Comparison of ENCODE assay signal across 8 cellular contexts in the genomic region with DNA sequence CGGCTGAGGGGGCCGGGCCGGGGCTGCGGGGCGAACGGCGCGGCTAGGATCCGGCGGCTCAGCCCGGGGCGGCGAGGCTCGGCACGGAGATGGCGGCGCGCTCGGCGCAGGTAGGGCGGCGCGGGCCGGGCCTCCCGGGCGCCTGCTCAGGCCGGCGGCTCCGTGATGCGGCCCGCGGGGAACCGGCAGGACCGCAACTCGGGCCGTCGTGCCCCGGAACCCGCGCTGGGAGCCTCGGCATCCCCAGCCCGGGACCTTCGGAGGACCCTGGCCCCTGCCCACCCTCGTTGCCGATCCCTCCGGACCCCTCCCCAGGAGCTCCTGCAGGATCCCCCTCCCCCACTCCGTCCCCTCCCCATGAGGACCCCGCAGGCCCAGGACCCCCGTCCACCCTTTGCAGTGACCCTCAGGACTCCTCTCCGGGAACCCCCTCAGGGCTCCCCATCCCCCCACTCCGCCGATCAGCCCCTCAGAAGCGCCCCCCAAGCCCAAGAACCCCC. TPM values are rescaled to one million over a fixed set of nuclear protein-coding genes. Genes with fewer than 3 reads are reported as not detected.
DNase-seq lines count a peak whose midpoint lies in the region; ATAC-seq and TF ChIP-seq lines count a peak whose summit lies in the region.

No MANE protein-coding gene starts in this region.

- H3K9me3 ChIP-seq in PC-9 (ENCODE audit: insufficient read depth, low read depth) (no peaks in the 10 kb centered on the region), fibroblast of lung (ENCODE audit: control insufficient read depth, insufficient read depth, low read depth, low read length) (no peaks in the 10 kb centered on the region), prostate gland (no peaks in the 10 kb centered on the region)

- H3K79me2 ChIP-seq in PC-9 (ENCODE audit: low read depth) (peaks cover 12% of the 10 kb centered on the region), fibroblast of lung (ENCODE audit: control insufficient read depth, insufficient read depth, low read length) (no peaks in the 10 kb centered on the region)

- H4K20me1 ChIP-seq in PC-9 (ENCODE audit: insufficient read depth), result no peaks in the 10 kb centered on the region
- no peaks in the 10 kb centered on the region for H4K20me1 ChIP-seq in fibroblast of lung (ENCODE audit: control insufficient read depth, extremely low read depth, insufficient read depth, low read length)

- 4% methylated on average over 28 of the region's 53 CpGs for WGBS in prostate gland

- TF ChIP-seq POLR2A in prostate gland (IDR thresholded peaks at IDR 0.05), result no peak

- TF ChIP-seq CTCF in PC-9 (conservative IDR thresholded peaks at IDR 0.05) (no peak), fibroblast of lung (conservative IDR thresholded peaks at IDR 0.05 in 1 of 2, IDR thresholded peaks at IDR 0.05 in 1 of 2; ENCODE audit: low read depth in 1 of 2, low read length in 2 of 2) (no peak), prostate gland (IDR thresholded peaks at IDR 0.05) (no peak), GM10266 (IDR thresholded peaks at IDR 0.05; ENCODE audit: control insufficient read depth, insufficient read depth, low read depth, missing control alignments) (no peak)

- no TSS peak for BruUV-seq in PC-9 (replicated peaks; lab: Mats Ljungman, UMichigan)

- H3K27me3 ChIP-seq in PC-9 (ENCODE audit: insufficient read depth, low read depth) (peaks cover 13% of the 10 kb centered on the region; the same call in 1 of the 2 replicates), fibroblast of lung (ENCODE audit: control insufficient read depth, insufficient read depth, low read length) (no peaks in the 10 kb centered on the region), prostate gland (replicated peaks; ENCODE audit: insufficient read depth) (no peaks in the 10 kb centered on the region)

- peaks cover 25% of the 10 kb centered on the region for H3F3A ChIP-seq in PC-9 (ENCODE audit: insufficient read depth, low read depth)

- no peak overlapping the region for H2AFZ ChIP-seq in PC-9
- H2AFZ ChIP-seq in fibroblast of lung (ENCODE audit: low read length), result no peak overlapping the region

- intact Hi-C loops in PC-9 (cut with micrococcal nuclease; ENCODE audit: unreplicated experiment) (loop anchor here (2.0 kb wide), 1 partner anchor 42 kb away; no protein-coding TSS in a partner anchor), prostate gland (cut with DNase I) (loop anchor here (5.0 kb wide), 1 partner anchor 72 kb away; a partner anchor contains a TSS)

- peak overlapping the region; percentile 56; the same call in 1 of the 2 replicates for H3K4me3 ChIP-seq in PC-9
- peak overlapping the region; percentile 39 to 61 (median 50) for H3K4me3 ChIP-seq in fibroblast of lung (replicated peaks in 1 of 4; ENCODE audit: control extremely low read depth in 1 of 4, insufficient read depth in 1 of 4, low read depth in 3 of 4, low read length in 4 of 4)
- peak overlapping the region; percentile 73 to 91 for H3K4me3 ChIP-seq in prostate gland

- CTCF ChIA-PET in PC-9 (lab: Charles Lee), result no interaction called here

- H3K9me2 ChIP-seq in PC-9 (ENCODE audit: insufficient read depth), result no peaks in the 10 kb centered on the region

- peaks cover 22% of the 10 kb centered on the region for H3K4me1 ChIP-seq in PC-9 (replicated peaks; ENCODE audit: insufficient read depth)
- peaks cover 2% of the 10 kb centered on the region for H3K4me1 ChIP-seq in fibroblast of lung (ENCODE audit: control insufficient read depth, extremely low read depth, insufficient read depth, low read length)
- H3K4me1 ChIP-seq in prostate gland (replicated peaks), result peaks cover 5% of the 10 kb centered on the region

- no peak overlapping the region for H3K27ac ChIP-seq in PC-9
- no peak overlapping the region for H3K27ac ChIP-seq in fibroblast of lung (ENCODE audit: insufficient read depth, low read length)
- peak overlapping the region in 1 of 2 donors; percentile 19 for H3K27ac ChIP-seq in prostate gland

- DNase-seq in PC-9 (no peak), fibroblast of lung (ENCODE audit: low read depth in 2 of 2) (no peak), prostate gland (ENCODE audit: low spot score) (no peak), GM10266 (ENCODE audit: extremely low spot score) (no peak), NOMO-1 treated with dmso at 0.1 percent for 144 hours (lab: John Stamatoyannopoulos, UW; ENCODE audit: unreplicated experiment) (no peak)

- H3K4me2 ChIP-seq in PC-9, result peak overlapping the region; percentile 72
- H3K4me2 ChIP-seq in fibroblast of lung (ENCODE audit: extremely low read depth, insufficient read depth, low read length), result no peak overlapping the region

- ATAC-seq in GM18511 (IDR thresholded peaks at IDR 0.05; ENCODE audit: unreplicated experiment) (peak; percentile 14), HG03520 (IDR thresholded peaks at IDR 0.05; ENCODE audit: unreplicated experiment) (no peak), GM18519 (IDR thresholded peaks at IDR 0.05; ENCODE audit: low FRiP score, unreplicated experiment) (no peak)

- POLR2A ChIA-PET in PC-9 (lab: Charles Lee; ENCODE audit: unreplicated experiment), result no interaction called here

- no peaks in the 10 kb centered on the region for H3K36me3 ChIP-seq in PC-9 (ENCODE audit: low read depth)
- H3K36me3 ChIP-seq in fibroblast of lung (ENCODE audit: control insufficient read depth, insufficient read depth, low read length), result no peaks in the 10 kb centered on the region
- no peaks in the 10 kb centered on the region for H3K36me3 ChIP-seq in prostate gland

- peak overlapping the region; percentile 58 for H3K9ac ChIP-seq in fibroblast of lung (ENCODE audit: insufficient read depth, low read length)

RNA-seq across cellular contexts. Expression of a gene that starts 0.3 kb away (rescaled TPM):
- total RNA-seq in PC-9 (2021) (13.1 and 19.2 TPM in 2 replicates), fibroblast of lung (13.4 and 16.5 TPM in 2 replicates), prostate gland (10 to 100 TPM; 24.0 to 25.7 TPM)
- polyA plus RNA-seq in fibroblast of lung, result 8.8 and 10.4 TPM in 2 replicates
- 15.7 and 16.1 TPM in 2 replicates for polyA plus RNA-seq in fibroblast of lung (2012)
- polyA minus RNA-seq in fibroblast of lung (ENCODE audit: low replicate concordance), result 49.8 and 76.3 TPM in 2 replicates

RNA-seq across cellular contexts. Expression of a gene that starts 43.9 kb away (rescaled TPM):
- total RNA-seq in PC-9 (2021) (12.9 and 20.3 TPM in 2 replicates), fibroblast of lung (under 0.01 TPM in 1 of 2 replicates, not detected in the other), prostate gland (1 to 10 TPM; 2.2 to 4.2 TPM)
- not detected in 2 replicates for polyA plus RNA-seq in fibroblast of lung
- 0.08 TPM in 1 of 2 replicates, not detected in the other for polyA plus RNA-seq in fibroblast of lung (2012)
- not detected in 2 replicates for polyA minus RNA-seq in fibroblast of lung (ENCODE audit: low replicate concordance)

RNA-seq across cellular contexts. Expression of a gene that starts 58.0 kb away (rescaled TPM):
- total RNA-seq in PC-9 (2021) (24.1 and 24.4 TPM in 2 replicates), fibroblast of lung (2.6 and 3.0 TPM in 2 replicates), prostate gland (10 to 100 TPM in 1 of 2 donors, 1 to 10 TPM in 1; 4.8 to 11.7 TPM)
- 3.5 and 3.7 TPM in 2 replicates for polyA plus RNA-seq in fibroblast of lung
- polyA plus RNA-seq in fibroblast of lung (2012), result 3.2 and 4.7 TPM in 2 replicates
- 8.0 and 8.4 TPM in 2 replicates for polyA minus RNA-seq in fibroblast of lung (ENCODE audit: low replicate concordance)
